Comparison of ENCODE assay signal across 1 cellular context in genomic region chr5:34007116-34007674, GRCh38.
TF ChIP-seq lines count a peak whose summit lies in the region.

No MANE protein-coding gene starts in this region.

TF ChIP-seq in WTC11, 78 proteins besides CTCF, POLR2A, EP300 and RAD21 (continued from another document):
- TF ChIP-seq, protein P1, sequence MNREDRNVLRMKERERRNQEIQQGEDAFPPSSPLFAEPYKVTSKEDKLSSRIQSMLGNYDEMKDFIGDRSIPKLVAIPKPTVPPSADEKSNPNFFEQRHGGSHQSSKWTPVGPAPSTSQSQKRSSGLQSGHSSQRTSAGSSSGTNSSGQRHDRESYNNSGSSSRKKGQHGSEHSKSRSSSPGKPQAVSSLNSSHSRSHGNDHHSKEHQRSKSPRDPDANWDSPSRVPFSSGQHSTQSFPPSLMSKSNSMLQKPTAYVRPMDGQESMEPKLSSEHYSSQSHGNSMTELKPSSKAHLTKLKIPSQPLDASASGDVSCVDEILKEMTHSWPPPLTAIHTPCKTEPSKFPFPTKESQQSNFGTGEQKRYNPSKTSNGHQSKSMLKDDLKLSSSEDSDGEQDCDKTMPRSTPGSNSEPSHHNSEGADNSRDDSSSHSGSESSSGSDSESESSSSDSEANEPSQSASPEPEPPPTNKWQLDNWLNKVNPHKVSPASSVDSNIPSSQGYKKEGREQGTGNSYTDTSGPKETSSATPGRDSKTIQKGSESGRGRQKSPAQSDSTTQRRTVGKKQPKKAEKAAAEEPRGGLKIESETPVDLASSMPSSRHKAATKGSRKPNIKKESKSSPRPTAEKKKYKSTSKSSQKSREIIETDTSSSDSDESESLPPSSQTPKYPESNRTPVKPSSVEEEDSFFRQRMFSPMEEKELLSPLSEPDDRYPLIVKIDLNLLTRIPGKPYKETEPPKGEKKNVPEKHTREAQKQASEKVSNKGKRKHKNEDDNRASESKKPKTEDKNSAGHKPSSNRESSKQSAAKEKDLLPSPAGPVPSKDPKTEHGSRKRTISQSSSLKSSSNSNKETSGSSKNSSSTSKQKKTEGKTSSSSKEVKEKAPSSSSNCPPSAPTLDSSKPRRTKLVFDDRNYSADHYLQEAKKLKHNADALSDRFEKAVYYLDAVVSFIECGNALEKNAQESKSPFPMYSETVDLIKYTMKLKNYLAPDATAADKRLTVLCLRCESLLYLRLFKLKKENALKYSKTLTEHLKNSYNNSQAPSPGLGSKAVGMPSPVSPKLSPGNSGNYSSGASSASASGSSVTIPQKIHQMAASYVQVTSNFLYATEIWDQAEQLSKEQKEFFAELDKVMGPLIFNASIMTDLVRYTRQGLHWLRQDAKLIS (CRISPR knock-in tag; IDR thresholded peaks at IDR 0.05; ENCODE audit: borderline replicate concordance) = no peak
- TF ChIP-seq ETV6 (CRISPR knock-in tag; IDR thresholded peaks at IDR 0.05) (no peak), EMX1 (CRISPR knock-in tag; IDR thresholded peaks at IDR 0.05) (no peak), JAZF1 (CRISPR knock-in tag; IDR thresholded peaks at IDR 0.05) (no peak), ATF2 (CRISPR knock-in tag; IDR thresholded peaks at IDR 0.05; ENCODE audit: borderline replicate concordance, low read depth) (no peak), ZNF138 (CRISPR knock-in tag; conservative IDR thresholded peaks at IDR 0.05) (no peak), CREB1 (CRISPR knock-in tag; IDR thresholded peaks at IDR 0.05) (no peak), CREM (CRISPR knock-in tag; IDR thresholded peaks at IDR 0.05) (no peak), ZNF317 (CRISPR knock-in tag; IDR thresholded peaks at IDR 0.05; ENCODE audit: borderline replicate concordance, low read depth) (no peak), TP53 (CRISPR knock-in tag; IDR thresholded peaks at IDR 0.05) (no peak), CBFB (CRISPR knock-in tag; IDR thresholded peaks at IDR 0.05; ENCODE audit: low read depth) (no peak)
- TF ChIP-seq, protein P2, sequence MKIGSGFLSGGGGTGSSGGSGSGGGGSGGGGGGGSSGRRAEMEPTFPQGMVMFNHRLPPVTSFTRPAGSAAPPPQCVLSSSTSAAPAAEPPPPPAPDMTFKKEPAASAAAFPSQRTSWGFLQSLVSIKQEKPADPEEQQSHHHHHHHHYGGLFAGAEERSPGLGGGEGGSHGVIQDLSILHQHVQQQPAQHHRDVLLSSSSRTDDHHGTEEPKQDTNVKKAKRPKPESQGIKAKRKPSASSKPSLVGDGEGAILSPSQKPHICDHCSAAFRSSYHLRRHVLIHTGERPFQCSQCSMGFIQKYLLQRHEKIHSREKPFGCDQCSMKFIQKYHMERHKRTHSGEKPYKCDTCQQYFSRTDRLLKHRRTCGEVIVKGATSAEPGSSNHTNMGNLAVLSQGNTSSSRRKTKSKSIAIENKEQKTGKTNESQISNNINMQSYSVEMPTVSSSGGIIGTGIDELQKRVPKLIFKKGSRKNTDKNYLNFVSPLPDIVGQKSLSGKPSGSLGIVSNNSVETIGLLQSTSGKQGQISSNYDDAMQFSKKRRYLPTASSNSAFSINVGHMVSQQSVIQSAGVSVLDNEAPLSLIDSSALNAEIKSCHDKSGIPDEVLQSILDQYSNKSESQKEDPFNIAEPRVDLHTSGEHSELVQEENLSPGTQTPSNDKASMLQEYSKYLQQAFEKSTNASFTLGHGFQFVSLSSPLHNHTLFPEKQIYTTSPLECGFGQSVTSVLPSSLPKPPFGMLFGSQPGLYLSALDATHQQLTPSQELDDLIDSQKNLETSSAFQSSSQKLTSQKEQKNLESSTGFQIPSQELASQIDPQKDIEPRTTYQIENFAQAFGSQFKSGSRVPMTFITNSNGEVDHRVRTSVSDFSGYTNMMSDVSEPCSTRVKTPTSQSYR (CRISPR knock-in tag; IDR thresholded peaks at IDR 0.05) = no peak
